ENCODE assay signal across 1 cellular context in the genomic region with DNA sequence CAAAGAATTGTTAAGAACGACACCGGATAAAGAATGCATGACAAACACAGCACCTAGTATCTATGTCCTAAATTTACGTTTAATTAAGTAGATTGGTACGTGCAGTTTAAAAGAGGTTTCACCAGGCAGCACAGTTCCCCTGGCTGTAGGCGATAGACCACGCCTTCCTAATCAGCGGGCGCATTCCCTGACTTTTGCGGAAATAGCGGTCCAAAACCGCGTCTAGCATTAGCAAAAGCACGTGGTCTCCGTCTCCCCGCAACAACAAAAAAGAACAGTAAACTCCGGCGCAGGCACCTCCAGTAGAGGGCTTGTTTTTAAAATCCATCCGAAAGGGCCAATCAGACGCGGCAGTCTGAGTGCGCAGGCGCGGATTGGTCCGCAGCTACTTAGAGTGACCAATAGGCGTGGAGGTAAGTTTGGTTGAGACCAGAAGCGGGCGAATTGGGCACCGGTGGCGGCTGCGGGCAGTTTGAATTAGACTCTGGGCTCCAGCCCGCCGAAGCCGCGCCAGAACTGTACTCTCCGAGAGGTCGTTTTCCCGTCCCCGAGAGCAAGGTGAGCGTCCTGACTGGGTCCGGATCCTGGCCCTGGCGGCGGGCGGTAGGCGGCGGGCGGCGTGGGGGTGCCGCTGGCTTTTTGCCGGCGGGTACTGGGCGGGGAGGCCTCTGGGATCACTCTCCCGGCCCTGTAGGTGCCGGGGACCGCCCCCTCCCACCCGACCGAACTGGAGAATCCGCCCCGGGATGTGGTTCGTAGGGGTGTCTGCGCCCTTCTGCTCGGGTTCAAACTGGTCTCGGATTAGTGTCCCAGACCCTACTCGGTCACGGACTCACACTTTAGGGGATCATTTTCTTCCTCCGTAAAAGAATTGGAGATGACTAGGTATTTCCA.
A peak's percentile ranks its signal among the peaks of the same experiment; 100 is the strongest.
TF ChIP-seq lines count a peak whose summit lies in the region.

CENPF (plus strand) TSS at position 432 of the 894 bp plus-strand sequence. CDS start 10,560 bp downstream, outside the sequence.

TF ChIP-seq in HepG2, 621 proteins besides CTCF, POLR2A, EP300 and RAD21 (continued from another document and continues in another):
- TF ChIP-seq ZFP91 (CRISPR knock-in tag; IDR thresholded peaks at IDR 0.05; ENCODE audit: borderline replicate concordance): peak; percentile 69
- TF ChIP-seq, protein P1, sequence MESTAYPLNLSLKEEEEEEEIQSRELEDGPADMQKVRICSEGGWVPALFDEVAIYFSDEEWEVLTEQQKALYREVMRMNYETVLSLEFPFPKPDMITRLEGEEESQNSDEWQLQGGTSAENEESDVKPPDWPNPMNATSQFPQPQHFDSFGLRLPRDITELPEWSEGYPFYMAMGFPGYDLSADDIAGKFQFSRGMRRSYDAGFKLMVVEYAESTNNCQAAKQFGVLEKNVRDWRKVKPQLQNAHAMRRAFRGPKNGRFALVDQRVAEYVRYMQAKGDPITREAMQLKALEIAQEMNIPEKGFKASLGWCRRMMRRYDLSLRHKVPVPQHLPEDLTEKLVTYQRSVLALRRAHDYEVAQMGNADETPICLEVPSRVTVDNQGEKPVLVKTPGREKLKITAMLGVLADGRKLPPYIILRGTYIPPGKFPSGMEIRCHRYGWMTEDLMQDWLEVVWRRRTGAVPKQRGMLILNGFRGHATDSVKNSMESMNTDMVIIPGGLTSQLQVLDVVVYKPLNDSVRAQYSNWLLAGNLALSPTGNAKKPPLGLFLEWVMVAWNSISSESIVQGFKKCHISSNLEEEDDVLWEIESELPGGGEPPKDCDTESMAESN (CRISPR knock-in tag; conservative IDR thresholded peaks at IDR 0.05): peak; percentile 93
- no peak for TF ChIP-seq SMAD9 (CRISPR knock-in tag; IDR thresholded peaks at IDR 0.05)
- no peak for TF ChIP-seq ZNF10 (CRISPR knock-in tag; IDR thresholded peaks at IDR 0.05; ENCODE audit: borderline replicate concordance, low read depth)
- TF ChIP-seq ZNF878 (CRISPR knock-in tag; IDR thresholded peaks at IDR 0.05): peak; percentile 99
- no peak for TF ChIP-seq AFF4 (CRISPR knock-in tag; IDR thresholded peaks at IDR 0.05)
- peak; percentile 34; the same call in 1 of the 2 replicates for TF ChIP-seq ZNF331 (CRISPR knock-in tag; IDR thresholded peaks at IDR 0.05)
- peak; percentile 89; the same call in 1 of the 2 replicates for TF ChIP-seq HOXA9 (CRISPR knock-in tag; IDR thresholded peaks at IDR 0.05; ENCODE audit: borderline replicate concordance)
- TF ChIP-seq MTERF4 (CRISPR knock-in tag; IDR thresholded peaks at IDR 0.05): no peak
- TF ChIP-seq ZFX (CRISPR knock-in tag; IDR thresholded peaks at IDR 0.05; ENCODE audit: low read depth): peak; percentile 59
- TF ChIP-seq PREB (CRISPR knock-in tag; IDR thresholded peaks at IDR 0.05): no peak
- no peak for TF ChIP-seq ZFP82 (CRISPR knock-in tag; IDR thresholded peaks at IDR 0.05; ENCODE audit: borderline replicate concordance)
- no peak for TF ChIP-seq ZNF674 (CRISPR knock-in tag; IDR thresholded peaks at IDR 0.05; ENCODE audit: low read depth)
- no peak for TF ChIP-seq DR1 (CRISPR knock-in tag; IDR thresholded peaks at IDR 0.05)
- TF ChIP-seq, protein P2, sequence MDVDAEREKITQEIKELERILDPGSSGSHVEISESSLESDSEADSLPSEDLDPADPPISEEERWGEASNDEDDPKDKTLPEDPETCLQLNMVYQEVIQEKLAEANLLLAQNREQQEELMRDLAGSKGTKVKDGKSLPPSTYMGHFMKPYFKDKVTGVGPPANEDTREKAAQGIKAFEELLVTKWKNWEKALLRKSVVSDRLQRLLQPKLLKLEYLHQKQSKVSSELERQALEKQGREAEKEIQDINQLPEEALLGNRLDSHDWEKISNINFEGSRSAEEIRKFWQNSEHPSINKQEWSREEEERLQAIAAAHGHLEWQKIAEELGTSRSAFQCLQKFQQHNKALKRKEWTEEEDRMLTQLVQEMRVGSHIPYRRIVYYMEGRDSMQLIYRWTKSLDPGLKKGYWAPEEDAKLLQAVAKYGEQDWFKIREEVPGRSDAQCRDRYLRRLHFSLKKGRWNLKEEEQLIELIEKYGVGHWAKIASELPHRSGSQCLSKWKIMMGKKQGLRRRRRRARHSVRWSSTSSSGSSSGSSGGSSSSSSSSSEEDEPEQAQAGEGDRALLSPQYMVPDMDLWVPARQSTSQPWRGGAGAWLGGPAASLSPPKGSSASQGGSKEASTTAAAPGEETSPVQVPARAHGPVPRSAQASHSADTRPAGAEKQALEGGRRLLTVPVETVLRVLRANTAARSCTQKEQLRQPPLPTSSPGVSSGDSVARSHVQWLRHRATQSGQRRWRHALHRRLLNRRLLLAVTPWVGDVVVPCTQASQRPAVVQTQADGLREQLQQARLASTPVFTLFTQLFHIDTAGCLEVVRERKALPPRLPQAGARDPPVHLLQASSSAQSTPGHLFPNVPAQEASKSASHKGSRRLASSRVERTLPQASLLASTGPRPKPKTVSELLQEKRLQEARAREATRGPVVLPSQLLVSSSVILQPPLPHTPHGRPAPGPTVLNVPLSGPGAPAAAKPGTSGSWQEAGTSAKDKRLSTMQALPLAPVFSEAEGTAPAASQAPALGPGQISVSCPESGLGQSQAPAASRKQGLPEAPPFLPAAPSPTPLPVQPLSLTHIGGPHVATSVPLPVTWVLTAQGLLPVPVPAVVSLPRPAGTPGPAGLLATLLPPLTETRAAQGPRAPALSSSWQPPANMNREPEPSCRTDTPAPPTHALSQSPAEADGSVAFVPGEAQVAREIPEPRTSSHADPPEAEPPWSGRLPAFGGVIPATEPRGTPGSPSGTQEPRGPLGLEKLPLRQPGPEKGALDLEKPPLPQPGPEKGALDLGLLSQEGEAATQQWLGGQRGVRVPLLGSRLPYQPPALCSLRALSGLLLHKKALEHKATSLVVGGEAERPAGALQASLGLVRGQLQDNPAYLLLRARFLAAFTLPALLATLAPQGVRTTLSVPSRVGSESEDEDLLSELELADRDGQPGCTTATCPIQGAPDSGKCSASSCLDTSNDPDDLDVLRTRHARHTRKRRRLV (CRISPR knock-in tag; IDR thresholded peaks at IDR 0.05): no peak
- no peak for TF ChIP-seq SP5 (CRISPR knock-in tag; IDR thresholded peaks at IDR 0.05; ENCODE audit: borderline replicate concordance, low read depth)
- no peak for TF ChIP-seq NFRKB (IDR thresholded peaks at IDR 0.05)
- TF ChIP-seq, protein P3, sequence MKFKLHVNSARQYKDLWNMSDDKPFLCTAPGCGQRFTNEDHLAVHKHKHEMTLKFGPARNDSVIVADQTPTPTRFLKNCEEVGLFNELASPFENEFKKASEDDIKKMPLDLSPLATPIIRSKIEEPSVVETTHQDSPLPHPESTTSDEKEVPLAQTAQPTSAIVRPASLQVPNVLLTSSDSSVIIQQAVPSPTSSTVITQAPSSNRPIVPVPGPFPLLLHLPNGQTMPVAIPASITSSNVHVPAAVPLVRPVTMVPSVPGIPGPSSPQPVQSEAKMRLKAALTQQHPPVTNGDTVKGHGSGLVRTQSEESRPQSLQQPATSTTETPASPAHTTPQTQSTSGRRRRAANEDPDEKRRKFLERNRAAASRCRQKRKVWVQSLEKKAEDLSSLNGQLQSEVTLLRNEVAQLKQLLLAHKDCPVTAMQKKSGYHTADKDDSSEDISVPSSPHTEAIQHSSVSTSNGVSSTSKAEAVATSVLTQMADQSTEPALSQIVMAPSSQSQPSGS (CRISPR knock-in tag; IDR thresholded peaks at IDR 0.05): peak; percentile 26; the same call in 1 of the 2 replicates
- peak; percentile 22 for TF ChIP-seq YY1 (IDR thresholded peaks at IDR 0.05; ENCODE audit: insufficient read depth, insufficient replicate concordance, low read depth, low read length)
- TF ChIP-seq KMT2A (CRISPR knock-in tag; IDR thresholded peaks at IDR 0.05): peak; percentile 88
- no peak for TF ChIP-seq SNRNP70 (IDR thresholded peaks at IDR 0.05; ENCODE audit: low read depth, low read length)
